ENCODE assay signal across 1 cellular context in genomic region chr6:35297541-35298481, GRCh38.
A peak's percentile ranks its signal among the peaks of the same experiment; 100 is the strongest.
TF ChIP-seq lines count a peak whose summit lies in the region.

A gene with protein sequence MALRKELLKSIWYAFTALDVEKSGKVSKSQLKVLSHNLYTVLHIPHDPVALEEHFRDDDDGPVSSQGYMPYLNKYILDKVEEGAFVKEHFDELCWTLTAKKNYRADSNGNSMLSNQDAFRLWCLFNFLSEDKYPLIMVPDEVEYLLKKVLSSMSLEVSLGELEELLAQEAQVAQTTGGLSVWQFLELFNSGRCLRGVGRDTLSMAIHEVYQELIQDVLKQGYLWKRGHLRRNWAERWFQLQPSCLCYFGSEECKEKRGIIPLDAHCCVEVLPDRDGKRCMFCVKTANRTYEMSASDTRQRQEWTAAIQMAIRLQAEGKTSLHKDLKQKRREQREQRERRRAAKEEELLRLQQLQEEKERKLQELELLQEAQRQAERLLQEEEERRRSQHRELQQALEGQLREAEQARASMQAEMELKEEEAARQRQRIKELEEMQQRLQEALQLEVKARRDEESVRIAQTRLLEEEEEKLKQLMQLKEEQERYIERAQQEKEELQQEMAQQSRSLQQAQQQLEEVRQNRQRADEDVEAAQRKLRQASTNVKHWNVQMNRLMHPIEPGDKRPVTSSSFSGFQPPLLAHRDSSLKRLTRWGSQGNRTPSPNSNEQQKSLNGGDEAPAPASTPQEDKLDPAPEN (plus strand): TSS chr6:35297818. CDS start chr6:35297857, 39 bp downstream.

TF ChIP-seq in HepG2, 621 proteins besides CTCF, POLR2A, EP300 and RAD21 (continued from another document and continues in another):
- TF ChIP-seq, protein P1, sequence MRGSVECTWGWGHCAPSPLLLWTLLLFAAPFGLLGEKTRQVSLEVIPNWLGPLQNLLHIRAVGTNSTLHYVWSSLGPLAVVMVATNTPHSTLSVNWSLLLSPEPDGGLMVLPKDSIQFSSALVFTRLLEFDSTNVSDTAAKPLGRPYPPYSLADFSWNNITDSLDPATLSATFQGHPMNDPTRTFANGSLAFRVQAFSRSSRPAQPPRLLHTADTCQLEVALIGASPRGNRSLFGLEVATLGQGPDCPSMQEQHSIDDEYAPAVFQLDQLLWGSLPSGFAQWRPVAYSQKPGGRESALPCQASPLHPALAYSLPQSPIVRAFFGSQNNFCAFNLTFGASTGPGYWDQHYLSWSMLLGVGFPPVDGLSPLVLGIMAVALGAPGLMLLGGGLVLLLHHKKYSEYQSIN (CRISPR knock-in tag; IDR thresholded peaks at IDR 0.05; ENCODE audit: borderline replicate concordance), result no peak
- TF ChIP-seq GPBP1L1 (CRISPR knock-in tag; IDR thresholded peaks at IDR 0.05) (no peak), NCOR1 (IDR thresholded peaks at IDR 0.05; ENCODE audit: borderline replicate concordance, low read length) (no peak), ZNF615 (CRISPR knock-in tag; IDR thresholded peaks at IDR 0.05; ENCODE audit: borderline replicate concordance) (no peak), ZNF747 (CRISPR knock-in tag; IDR thresholded peaks at IDR 0.05; ENCODE audit: borderline replicate concordance) (peak; percentile 77; the same call in 1 of the 2 replicates), KLF12 (CRISPR knock-in tag; IDR thresholded peaks at IDR 0.05; ENCODE audit: borderline replicate concordance) (peak; percentile 89; the same call in 1 of the 2 replicates), ZNF230 (CRISPR knock-in tag; IDR thresholded peaks at IDR 0.05) (peak; percentile 93), PHF21A (CRISPR knock-in tag; IDR thresholded peaks at IDR 0.05) (peak; percentile 25; the same call in 1 of the 2 replicates), ZNF354B (CRISPR knock-in tag; IDR thresholded peaks at IDR 0.05) (peak; percentile 83; the same call in 1 of the 2 replicates), ZNF501 (CRISPR knock-in tag; IDR thresholded peaks at IDR 0.05) (peak; percentile 97), U2AF1 (optimal IDR thresholded peaks at IDR 0.05; ENCODE audit: low read depth, low read length) (no peak), NCOA2 (CRISPR knock-in tag; IDR thresholded peaks at IDR 0.05) (0 out of 2 replicates have a peak, but pooled peaks have one; percentile 37), ADNP (CRISPR knock-in tag; IDR thresholded peaks at IDR 0.05) (no peak), NFYB (CRISPR knock-in tag; IDR thresholded peaks at IDR 0.05) (no peak), CHD2 (IDR thresholded peaks at IDR 0.05; ENCODE audit: low read depth, low read length) (peak; percentile 46; the same call in 1 of the 2 replicates), IRF2 (CRISPR knock-in tag; IDR thresholded peaks at IDR 0.05) (peak; percentile 85), AGO2 (optimal IDR thresholded peaks at IDR 0.05; ENCODE audit: low read depth, low read length) (peak; percentile 58), ZNF782 (CRISPR knock-in tag; IDR thresholded peaks at IDR 0.05; ENCODE audit: borderline replicate concordance) (peak; percentile 49; the same call in 1 of the 2 replicates), ZNF274 (CRISPR knock-in tag; IDR thresholded peaks at IDR 0.05) (peak; percentile 73; the same call in 1 of the 2 replicates), ELF3 (CRISPR knock-in tag; IDR thresholded peaks at IDR 0.05) (peak; percentile 99), MXI1 (IDR thresholded peaks at IDR 0.05; ENCODE audit: borderline replicate concordance, low read depth, low read length) (peak; percentile 79; the same call in 1 of the 3 replicates), HOXA3 (CRISPR knock-in tag; IDR thresholded peaks at IDR 0.05) (peak; percentile 89), YY1 (IDR thresholded peaks at IDR 0.05; ENCODE audit: insufficient read depth, insufficient replicate concordance, low read depth, low read length) (peak; percentile 78), ZNF333 (CRISPR knock-in tag; IDR thresholded peaks at IDR 0.05; ENCODE audit: borderline replicate concordance) (0 out of 2 replicates have a peak, but pooled peaks have one; percentile 84), HIC2 (CRISPR knock-in tag; IDR thresholded peaks at IDR 0.05; ENCODE audit: low read depth) (peak; percentile 77; the same call in 1 of the 2 replicates), SNAI1 (CRISPR knock-in tag; IDR thresholded peaks at IDR 0.05; ENCODE audit: borderline replicate concordance) (peak; percentile 80; the same call in 1 of the 2 replicates), BRD4 (CRISPR knock-in tag; IDR thresholded peaks at IDR 0.05) (peak; percentile 73; the same call in 1 of the 2 replicates), ZNF331 (CRISPR knock-in tag; IDR thresholded peaks at IDR 0.05) (peak; percentile 93), SPEN (CRISPR knock-in tag; IDR thresholded peaks at IDR 0.05; ENCODE audit: low read depth) (peak; percentile 70), ZNF556 (CRISPR knock-in tag; IDR thresholded peaks at IDR 0.05; ENCODE audit: borderline replicate concordance) (peak; percentile 96), ZNF430 (CRISPR knock-in tag; IDR thresholded peaks at IDR 0.05) (peak; percentile 68; the same call in 1 of the 2 replicates), ERF (CRISPR knock-in tag; IDR thresholded peaks at IDR 0.05) (peak; percentile 91), RARA (CRISPR knock-in tag; IDR thresholded peaks at IDR 0.05) (peak; percentile 37; the same call in 1 of the 2 replicates), HNRNPH1 (optimal IDR thresholded peaks at IDR 0.05; ENCODE audit: low read depth, low read length) (no peak), BCL3 (CRISPR knock-in tag; IDR thresholded peaks at IDR 0.05) (peak; percentile 72; the same call in 1 of the 2 replicates), ZNF549 (CRISPR knock-in tag; IDR thresholded peaks at IDR 0.05) (no peak), ZNF672 (CRISPR knock-in tag; IDR thresholded peaks at IDR 0.05) (no peak), NR2F2 (IDR thresholded peaks at IDR 0.05; ENCODE audit: borderline replicate concordance, low read depth) (0 out of 2 replicates have a peak, but pooled peaks have one; percentile 12), ZBTB20 (CRISPR knock-in tag; IDR thresholded peaks at IDR 0.05; ENCODE audit: borderline replicate concordance, low read depth) (no peak), ZNF253 (CRISPR knock-in tag; IDR thresholded peaks at IDR 0.05; ENCODE audit: borderline replicate concordance) (no peak), FOXK1 (CRISPR knock-in tag; IDR thresholded peaks at IDR 0.05; ENCODE audit: borderline replicate concordance, low read depth) (0 out of 2 replicates have a peak, but pooled peaks have one; percentile 21), IRX3 (CRISPR knock-in tag; IDR thresholded peaks at IDR 0.05; ENCODE audit: borderline replicate concordance, low read depth) (0 out of 2 replicates have a peak, but pooled peaks have one; percentile 85), CENPX (CRISPR knock-in tag; IDR thresholded peaks at IDR 0.05) (no peak), ZFAT (CRISPR knock-in tag; conservative IDR thresholded peaks at IDR 0.05) (no peak)
- TF ChIP-seq, protein P2, sequence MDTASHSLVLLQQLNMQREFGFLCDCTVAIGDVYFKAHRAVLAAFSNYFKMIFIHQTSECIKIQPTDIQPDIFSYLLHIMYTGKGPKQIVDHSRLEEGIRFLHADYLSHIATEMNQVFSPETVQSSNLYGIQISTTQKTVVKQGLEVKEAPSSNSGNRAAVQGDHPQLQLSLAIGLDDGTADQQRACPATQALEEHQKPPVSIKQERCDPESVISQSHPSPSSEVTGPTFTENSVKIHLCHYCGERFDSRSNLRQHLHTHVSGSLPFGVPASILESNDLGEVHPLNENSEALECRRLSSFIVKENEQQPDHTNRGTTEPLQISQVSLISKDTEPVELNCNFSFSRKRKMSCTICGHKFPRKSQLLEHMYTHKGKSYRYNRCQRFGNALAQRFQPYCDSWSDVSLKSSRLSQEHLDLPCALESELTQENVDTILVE (CRISPR knock-in tag; IDR thresholded peaks at IDR 0.05), result peak; percentile 76
- TF ChIP-seq, protein P3, sequence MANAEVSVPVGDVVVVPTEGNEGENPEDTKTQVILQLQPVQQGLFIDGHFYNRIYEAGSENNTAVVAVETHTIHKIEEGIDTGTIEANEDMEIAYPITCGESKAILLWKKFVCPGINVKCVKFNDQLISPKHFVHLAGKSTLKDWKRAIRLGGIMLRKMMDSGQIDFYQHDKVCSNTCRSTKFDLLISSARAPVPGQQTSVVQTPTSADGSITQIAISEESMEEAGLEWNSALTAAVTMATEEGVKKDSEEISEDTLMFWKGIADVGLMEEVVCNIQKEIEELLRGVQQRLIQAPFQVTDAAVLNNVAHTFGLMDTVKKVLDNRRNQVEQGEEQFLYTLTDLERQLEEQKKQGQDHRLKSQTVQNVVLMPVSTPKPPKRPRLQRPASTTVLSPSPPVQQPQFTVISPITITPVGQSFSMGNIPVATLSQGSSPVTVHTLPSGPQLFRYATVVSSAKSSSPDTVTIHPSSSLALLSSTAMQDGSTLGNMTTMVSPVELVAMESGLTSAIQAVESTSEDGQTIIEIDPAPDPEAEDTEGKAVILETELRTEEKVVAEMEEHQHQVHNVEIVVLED (CRISPR knock-in tag; IDR thresholded peaks at IDR 0.05; ENCODE audit: borderline replicate concordance), result peak; percentile 72; the same call in 1 of the 2 replicates
- TF ChIP-seq, protein P4, sequence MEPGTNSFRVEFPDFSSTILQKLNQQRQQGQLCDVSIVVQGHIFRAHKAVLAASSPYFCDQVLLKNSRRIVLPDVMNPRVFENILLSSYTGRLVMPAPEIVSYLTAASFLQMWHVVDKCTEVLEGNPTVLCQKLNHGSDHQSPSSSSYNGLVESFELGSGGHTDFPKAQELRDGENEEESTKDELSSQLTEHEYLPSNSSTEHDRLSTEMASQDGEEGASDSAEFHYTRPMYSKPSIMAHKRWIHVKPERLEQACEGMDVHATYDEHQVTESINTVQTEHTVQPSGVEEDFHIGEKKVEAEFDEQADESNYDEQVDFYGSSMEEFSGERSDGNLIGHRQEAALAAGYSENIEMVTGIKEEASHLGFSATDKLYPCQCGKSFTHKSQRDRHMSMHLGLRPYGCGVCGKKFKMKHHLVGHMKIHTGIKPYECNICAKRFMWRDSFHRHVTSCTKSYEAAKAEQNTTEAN (CRISPR knock-in tag; conservative IDR thresholded peaks at IDR 0.05), result 0 out of 2 replicates have a peak, but pooled peaks have one; percentile 16
- TF ChIP-seq, protein P5, sequence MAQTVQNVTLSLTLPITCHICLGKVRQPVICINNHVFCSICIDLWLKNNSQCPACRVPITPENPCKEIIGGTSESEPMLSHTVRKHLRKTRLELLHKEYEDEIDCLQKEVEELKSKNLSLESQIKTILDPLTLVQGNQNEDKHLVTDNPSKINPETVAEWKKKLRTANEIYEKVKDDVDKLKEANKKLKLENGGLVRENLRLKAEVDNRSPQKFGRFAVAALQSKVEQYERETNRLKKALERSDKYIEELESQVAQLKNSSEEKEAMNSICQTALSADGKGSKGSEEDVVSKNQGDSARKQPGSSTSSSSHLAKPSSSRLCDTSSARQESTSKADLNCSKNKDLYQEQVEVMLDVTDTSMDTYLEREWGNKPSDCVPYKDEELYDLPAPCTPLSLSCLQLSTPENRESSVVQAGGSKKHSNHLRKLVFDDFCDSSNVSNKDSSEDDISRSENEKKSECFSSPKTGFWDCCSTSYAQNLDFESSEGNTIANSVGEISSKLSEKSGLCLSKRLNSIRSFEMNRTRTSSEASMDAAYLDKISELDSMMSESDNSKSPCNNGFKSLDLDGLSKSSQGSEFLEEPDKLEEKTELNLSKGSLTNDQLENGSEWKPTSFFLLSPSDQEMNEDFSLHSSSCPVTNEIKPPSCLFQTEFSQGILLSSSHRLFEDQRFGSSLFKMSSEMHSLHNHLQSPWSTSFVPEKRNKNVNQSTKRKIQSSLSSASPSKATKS (CRISPR knock-in tag; IDR thresholded peaks at IDR 0.05), result no peak
